1 cellular context compared by ENCODE assay signal in genomic region chr3:172522871-172523818, GRCh38.
TF ChIP-seq lines count a peak whose summit lies in the region.

Gene TNFSF10, minus strand, starts transcription at chr3:172523430. Its CDS starts 46 bp downstream, at chr3:172523384.

TF ChIP-seq in GM23338, 12 proteins besides CTCF, POLR2A, EP300 and RAD21:
- TF ChIP-seq, protein P1, sequence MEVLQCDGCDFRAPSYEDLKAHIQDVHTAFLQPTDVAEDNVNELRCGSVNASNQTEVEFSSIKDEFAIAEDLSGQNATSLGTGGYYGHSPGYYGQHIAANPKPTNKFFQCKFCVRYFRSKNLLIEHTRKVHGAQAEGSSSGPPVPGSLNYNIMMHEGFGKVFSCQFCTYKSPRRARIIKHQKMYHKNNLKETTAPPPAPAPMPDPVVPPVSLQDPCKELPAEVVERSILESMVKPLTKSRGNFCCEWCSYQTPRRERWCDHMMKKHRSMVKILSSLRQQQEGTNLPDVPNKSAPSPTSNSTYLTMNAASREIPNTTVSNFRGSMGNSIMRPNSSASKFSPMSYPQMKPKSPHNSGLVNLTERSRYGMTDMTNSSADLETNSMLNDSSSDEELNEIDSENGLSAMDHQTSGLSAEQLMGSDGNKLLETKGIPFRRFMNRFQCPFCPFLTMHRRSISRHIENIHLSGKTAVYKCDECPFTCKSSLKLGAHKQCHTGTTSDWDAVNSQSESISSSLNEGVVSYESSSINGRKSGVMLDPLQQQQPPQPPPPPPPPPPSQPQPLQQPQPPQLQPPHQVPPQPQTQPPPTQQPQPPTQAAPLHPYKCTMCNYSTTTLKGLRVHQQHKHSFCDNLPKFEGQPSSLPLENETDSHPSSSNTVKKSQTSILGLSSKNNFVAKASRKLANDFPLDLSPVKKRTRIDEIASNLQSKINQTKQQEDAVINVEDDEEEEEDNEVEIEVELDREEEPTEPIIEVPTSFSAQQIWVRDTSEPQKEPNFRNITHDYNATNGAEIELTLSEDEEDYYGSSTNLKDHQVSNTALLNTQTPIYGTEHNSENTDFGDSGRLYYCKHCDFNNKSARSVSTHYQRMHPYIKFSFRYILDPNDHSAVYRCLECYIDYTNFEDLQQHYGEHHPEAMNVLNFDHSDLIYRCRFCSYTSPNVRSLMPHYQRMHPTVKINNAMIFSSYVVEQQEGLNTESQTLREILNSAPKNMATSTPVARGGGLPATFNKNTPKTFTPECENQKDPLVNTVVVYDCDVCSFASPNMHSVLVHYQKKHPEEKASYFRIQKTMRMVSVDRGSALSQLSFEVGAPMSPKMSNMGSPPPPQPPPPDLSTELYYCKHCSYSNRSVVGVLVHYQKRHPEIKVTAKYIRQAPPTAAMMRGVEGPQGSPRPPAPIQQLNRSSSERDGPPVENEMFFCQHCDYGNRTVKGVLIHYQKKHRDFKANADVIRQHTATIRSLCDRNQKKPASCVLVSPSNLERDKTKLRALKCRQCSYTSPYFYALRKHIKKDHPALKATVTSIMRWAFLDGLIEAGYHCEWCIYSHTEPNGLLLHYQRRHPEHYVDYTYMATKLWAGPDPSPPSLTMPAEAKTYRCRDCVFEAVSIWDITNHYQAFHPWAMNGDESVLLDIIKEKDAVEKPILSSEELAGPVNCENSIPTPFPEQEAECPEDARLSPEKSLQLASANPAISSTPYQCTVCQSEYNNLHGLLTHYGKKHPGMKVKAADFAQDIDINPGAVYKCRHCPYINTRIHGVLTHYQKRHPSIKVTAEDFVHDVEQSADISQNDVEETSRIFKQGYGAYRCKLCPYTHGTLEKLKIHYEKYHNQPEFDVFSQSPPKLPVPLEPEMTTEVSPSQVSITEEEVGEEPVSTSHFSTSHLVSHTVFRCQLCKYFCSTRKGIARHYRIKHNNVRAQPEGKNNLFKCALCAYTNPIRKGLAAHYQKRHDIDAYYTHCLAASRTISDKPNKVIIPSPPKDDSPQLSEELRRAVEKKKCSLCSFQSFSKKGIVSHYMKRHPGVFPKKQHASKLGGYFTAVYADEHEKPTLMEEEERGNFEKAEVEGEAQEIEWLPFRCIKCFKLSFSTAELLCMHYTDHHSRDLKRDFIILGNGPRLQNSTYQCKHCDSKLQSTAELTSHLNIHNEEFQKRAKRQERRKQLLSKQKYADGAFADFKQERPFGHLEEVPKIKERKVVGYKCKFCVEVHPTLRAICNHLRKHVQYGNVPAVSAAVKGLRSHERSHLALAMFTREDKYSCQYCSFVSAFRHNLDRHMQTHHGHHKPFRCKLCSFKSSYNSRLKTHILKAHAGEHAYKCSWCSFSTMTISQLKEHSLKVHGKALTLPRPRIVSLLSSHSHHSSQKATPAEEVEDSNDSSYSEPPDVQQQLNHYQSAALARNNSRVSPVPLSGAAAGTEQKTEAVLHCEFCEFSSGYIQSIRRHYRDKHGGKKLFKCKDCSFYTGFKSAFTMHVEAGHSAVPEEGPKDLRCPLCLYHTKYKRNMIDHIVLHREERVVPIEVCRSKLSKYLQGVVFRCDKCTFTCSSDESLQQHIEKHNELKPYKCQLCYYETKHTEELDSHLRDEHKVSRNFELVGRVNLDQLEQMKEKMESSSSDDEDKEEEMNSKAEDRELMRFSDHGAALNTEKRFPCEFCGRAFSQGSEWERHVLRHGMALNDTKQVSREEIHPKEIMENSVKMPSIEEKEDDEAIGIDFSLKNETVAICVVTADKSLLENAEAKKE (CRISPR knock-in tag; IDR thresholded peaks at IDR 0.05) = no peak
- TF ChIP-seq POLR2AphosphoS5 (IDR thresholded peaks at IDR 0.05; ENCODE audit: low read depth) (no peak), NANOG (IDR thresholded peaks at IDR 0.05; ENCODE audit: borderline replicate concordance) (no peak), EZH2 (IDR thresholded peaks at IDR 0.05; ENCODE audit: low read depth, unreplicated experiment) (no peak), ZNF331 (CRISPR knock-in tag; IDR thresholded peaks at IDR 0.05; ENCODE audit: low read depth) (no peak), STAT1 (IDR thresholded peaks at IDR 0.05; ENCODE audit: unreplicated experiment) (no peak), ZNF114 (CRISPR knock-in tag; IDR thresholded peaks at IDR 0.05) (no peak), CREB1 (CRISPR knock-in tag; IDR thresholded peaks at IDR 0.05; ENCODE audit: low read depth) (no peak), JUNB (IDR thresholded peaks at IDR 0.05; ENCODE audit: unreplicated experiment) (no peak), REST (IDR thresholded peaks at IDR 0.05; ENCODE audit: unreplicated experiment) (no peak)
- TF ChIP-seq, protein P2, sequence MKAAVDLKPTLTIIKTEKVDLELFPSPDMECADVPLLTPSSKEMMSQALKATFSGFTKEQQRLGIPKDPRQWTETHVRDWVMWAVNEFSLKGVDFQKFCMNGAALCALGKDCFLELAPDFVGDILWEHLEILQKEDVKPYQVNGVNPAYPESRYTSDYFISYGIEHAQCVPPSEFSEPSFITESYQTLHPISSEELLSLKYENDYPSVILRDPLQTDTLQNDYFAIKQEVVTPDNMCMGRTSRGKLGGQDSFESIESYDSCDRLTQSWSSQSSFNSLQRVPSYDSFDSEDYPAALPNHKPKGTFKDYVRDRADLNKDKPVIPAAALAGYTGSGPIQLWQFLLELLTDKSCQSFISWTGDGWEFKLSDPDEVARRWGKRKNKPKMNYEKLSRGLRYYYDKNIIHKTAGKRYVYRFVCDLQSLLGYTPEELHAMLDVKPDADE (IDR thresholded peaks at IDR 0.05) = no peak
